8 cellular contexts compared by ENCODE assay signal in genomic region chr1:153532769-153533599, GRCh38. TPM values are rescaled to one million over a fixed set of nuclear protein-coding genes. Genes with fewer than 3 reads are reported as not detected.
DNase-seq lines count a peak whose midpoint lies in the region; ATAC-seq and TF ChIP-seq lines count a peak whose summit lies in the region.

No MANE protein-coding gene starts in this region.

- DNase-seq in ELF-1 (ENCODE audit: low read depth, low spot score) = peak; percentile 92
- peak; percentile 39 for DNase-seq in NCI-H1417 treated with DMSO at 0.1 percent for 48 hours (lab: John Stamatoyannopoulos, UW)
- DNase-seq in T-helper 22 cell (ENCODE audit: low read depth) = peak; percentile 57
- DNase-seq in ascending aorta (ENCODE audit: low spot score in 2 of 2) = peak; percentile 65 to 95
- peak; percentile 87 to 96 (median 94) for DNase-seq in right cardiac atrium
- peak; percentile 95 for DNase-seq in posterior vena cava (ENCODE audit: low spot score)
- DNase-seq in ureter (ENCODE audit: low spot score) = peak; percentile 93

- intact Hi-C loops in ascending aorta (cut with DNase I) (loop anchor here (1.0 to 10.0 kb wide), 5 partner anchors 16 to 242 kb away; partner anchors contain the start of genes S100A14, S100A3 and SLC27A3), right cardiac atrium (cut with DNase I) (loop anchor here in 2 of 4 donors (2.0 to 5.0 kb wide), 2 partner anchors 34 to 38 kb away; partner anchors contain the start of gene S100A2 (in 1 of the 2)), posterior vena cava (cut with DNase I) (loop anchor here (5.0 kb wide), 1 partner anchor 34 kb away; the partner anchor contains the start of gene S100A2 (in 2 of the 2))

- H3K4me3 ChIP-seq in ascending aorta (peak overlapping the region; percentile 70 to 95), right cardiac atrium (ENCODE audit: low read length) (peak overlapping the region; percentile 73)

- peak overlapping the region; percentile 98 to 100 for H3K27ac ChIP-seq in ascending aorta
- H3K27ac ChIP-seq in right cardiac atrium (ENCODE audit: low read length) = peak overlapping the region; percentile 61

- peaks cover 5 to 27% of the 10 kb centered on the region in 2 donors for H3K4me1 ChIP-seq in ascending aorta
- no peaks in the 10 kb centered on the region for H3K4me1 ChIP-seq in right cardiac atrium (ENCODE audit: control insufficient read depth, insufficient read depth, low read length)

- peak; percentile 94 to 96 (median 96) for TF ChIP-seq CTCF in ascending aorta (IDR thresholded peaks at IDR 0.05)

- ATAC-seq in right cardiac atrium = peak; percentile 65 to 73
- ATAC-seq in HG03039 (IDR thresholded peaks at IDR 0.05; ENCODE audit: unreplicated experiment) = no peak

- H3K9me3 ChIP-seq in ascending aorta (no peaks in the 10 kb centered on the region), right cardiac atrium (ENCODE audit: control insufficient read depth, low read length) (no peaks in the 10 kb centered on the region)

- no peaks in the 10 kb centered on the region for H3K36me3 ChIP-seq in ascending aorta

- H3K27me3 ChIP-seq in ascending aorta (no peaks in the 10 kb centered on the region), right cardiac atrium (ENCODE audit: control insufficient read depth, insufficient read depth) (no peaks in the 10 kb centered on the region)

- 27% methylated on average over 34 of the region's 34 CpGs for WGBS in right cardiac atrium

RNA-seq across cellular contexts. Expression of gene S100A6, which starts 2.8 kb away (rescaled TPM):
- total RNA-seq in ascending aorta = 336 TPM
- 100 to 1,000 TPM; 334 to 461 (median 411) TPM for total RNA-seq in right cardiac atrium
- polyA plus RNA-seq in right cardiac atrium = 819 TPM
- 1,000 to 10,000 TPM; 1,174 to 1,536 TPM for total RNA-seq in posterior vena cava
- 1,381 TPM for total RNA-seq in ureter

RNA-seq across cellular contexts. Expression of gene S100A5, which starts 7.8 kb away (rescaled TPM):
- not detected for total RNA-seq in ascending aorta
- not detected for total RNA-seq in right cardiac atrium
- polyA plus RNA-seq in right cardiac atrium = not detected
- total RNA-seq in posterior vena cava = not detected
- 0.86 TPM for total RNA-seq in ureter

RNA-seq across cellular contexts. Expression of gene S100A4, which starts 12.6 kb away (rescaled TPM):
- total RNA-seq in ascending aorta = 690 TPM
- 100 to 1,000 TPM in 3 of 4 donors, 10 to 100 TPM in 1; 95.9 to 243 (median 148) TPM for total RNA-seq in right cardiac atrium
- polyA plus RNA-seq in right cardiac atrium = 329 TPM
- 100 to 1,000 TPM; 286 to 472 TPM for total RNA-seq in posterior vena cava
- total RNA-seq in ureter = 120 TPM

RNA-seq across cellular contexts. Expression of gene S100A3, which starts 16.1 kb away (rescaled TPM):
- total RNA-seq in ascending aorta (not detected), right cardiac atrium (1 to 10 TPM in 2 of 4 donors, under 1 TPM in 2; 0.54 to 2.0 (median 1.1) TPM), posterior vena cava (1 to 10 TPM; 4.1 to 8.3 TPM), ureter (6.5 TPM)
- polyA plus RNA-seq in right cardiac atrium = 1.6 TPM

RNA-seq across cellular contexts. Expression of gene S100A2, which starts 32.7 kb away (rescaled TPM):
- total RNA-seq in ascending aorta (not detected), right cardiac atrium (1 to 10 TPM in 1 of 4 donors, under 1 TPM in 3; 0.92 to 1.2 (median 0.97) TPM), posterior vena cava (1 to 10 TPM; 1.5 to 3.5 TPM), ureter (317 TPM)
- polyA plus RNA-seq in right cardiac atrium = 3.7 TPM

Comparison
In these comparisons a context has a peak if more than half of its experiments do, and no peak if none do; other contexts are left out.
1. DNase-seq: peak in every context shown above with its lines; median percentile 95 in posterior vena cava; 94 in right cardiac atrium; 93 in ureter; 92 in ELF-1; 80 in ascending aorta; 57 in T-helper 22 cell; 39 in NCI-H1417 treated with DMSO at 0.1 percent for 48 hours.